13 cellular contexts compared by ENCODE assay signal in genomic region chr4:173991321-173991720, GRCh38.
"Had no signal": no experiment of that assay in that cellular context is flagged by ENCODE, and none has a peak within 500 bp of the region (broad histone marks: within the 10 kb centered on the region; RNA-seq: fewer than 3 reads in every experiment).

No MANE protein-coding gene starts in this region.

- H3K9me3 ChIP-seq: thoracic aorta had no signal

- H3K9me3 Mint-ChIP-seq: activated naive CD8-positive, alpha-beta T cell treated with anti-CD3 and anti-CD28 coated beads, Interleukin-2, amount 10 ng/mL, durations not matched to agents 7 days and 5 days; dendritic cell treated with granulocyte-macrophage colony-stimulating factor and Interleukin-4, amounts not matched to agents 40 ng/mL and 50 ng/mL, for 4 days; nephron; stimulated activated naive CD8-positive, alpha-beta T cell treated with anti-CD3 and anti-CD28 coated beads, Interleukin-15, Interleukin-2, amounts not matched to agents 100 ng/mL and 50 ng/mL, for 24 hours had no signal

- H3K27ac ChIP-seq: thoracic aorta had no signal

- DNase-seq: activated CD4-positive, CD25-positive, alpha-beta regulatory T cell treated with anti-CD3 and anti-CD28 coated beads, Interleukin-2, amount 50 U/mL, for 72 hours; activated naive CD4-positive, alpha-beta T cell; activated naive CD8-positive, alpha-beta T cell treated with anti-CD3 and anti-CD28 coated beads, Interleukin-2, amount 10 ng/mL, durations not matched to agents 7 days and 5 days; aorta; effector memory CD4-positive, alpha-beta T cell; foreskin melanocyte; nucleus accumbens; T-helper 1 cell; T1000 had no signal

- H3K4me1 Mint-ChIP-seq: activated naive CD8-positive, alpha-beta T cell treated with anti-CD3 and anti-CD28 coated beads, Interleukin-2, amount 10 ng/mL, durations not matched to agents 7 days and 5 days; nephron had no signal

- H3K36me3 ChIP-seq: thoracic aorta had no signal

- H3K36me3 Mint-ChIP-seq: activated naive CD8-positive, alpha-beta T cell treated with anti-CD3 and anti-CD28 coated beads, Interleukin-2, amount 10 ng/mL, durations not matched to agents 7 days and 5 days had no signal

- H3K4me3 Mint-ChIP-seq: activated naive CD8-positive, alpha-beta T cell treated with anti-CD3 and anti-CD28 coated beads, Interleukin-2, amount 10 ng/mL, durations not matched to agents 7 days and 5 days; dendritic cell treated with granulocyte-macrophage colony-stimulating factor and Interleukin-4, amounts not matched to agents 40 ng/mL and 50 ng/mL, for 4 days; nephron; stimulated activated naive CD8-positive, alpha-beta T cell treated with anti-CD3 and anti-CD28 coated beads, Interleukin-15, Interleukin-2, amounts not matched to agents 100 ng/mL and 50 ng/mL, for 24 hours had no signal

- H3K4me3 ChIP-seq: thoracic aorta had no signal

- H3K27ac Mint-ChIP-seq: activated naive CD8-positive, alpha-beta T cell treated with anti-CD3 and anti-CD28 coated beads, Interleukin-2, amount 10 ng/mL, durations not matched to agents 7 days and 5 days; dendritic cell treated with granulocyte-macrophage colony-stimulating factor and Interleukin-4, amounts not matched to agents 40 ng/mL and 50 ng/mL, for 4 days; stimulated activated naive CD8-positive, alpha-beta T cell treated with anti-CD3 and anti-CD28 coated beads, Interleukin-15, Interleukin-2, amounts not matched to agents 100 ng/mL and 50 ng/mL, for 24 hours had no signal

- H3K27me3 Mint-ChIP-seq: activated naive CD8-positive, alpha-beta T cell treated with anti-CD3 and anti-CD28 coated beads, Interleukin-2, amount 10 ng/mL, durations not matched to agents 7 days and 5 days; stimulated activated naive CD8-positive, alpha-beta T cell treated with anti-CD3 and anti-CD28 coated beads, Interleukin-15, Interleukin-2, amounts not matched to agents 100 ng/mL and 50 ng/mL, for 24 hours had no signal
